Comparison of ENCODE assay signal across 22 cellular contexts in genomic region chr3:177147790-177148189, GRCh38. TPM values are rescaled to one million over a fixed set of nuclear protein-coding genes. Genes with fewer than 3 reads are reported as not detected.
DNase-seq lines count a peak whose midpoint lies in the region; FAIRE-seq and TF ChIP-seq lines count a peak whose summit lies in the region.
"Had no signal": no experiment of that assay in that cellular context is flagged by ENCODE, and none has a peak within 500 bp of the region (broad histone marks: within the 10 kb centered on the region; RNA-seq: fewer than 3 reads in every experiment).

No MANE protein-coding gene starts in this region.

- H3K4me2 ChIP-seq in OCI-LY7 (ENCODE audit: low read length) = peak overlapping the region; percentile 29
- H3K4me2 ChIP-seq in trophoblast cell (ENCODE audit: low read length) = no peak overlapping the region

- H3K9ac ChIP-seq in trophoblast cell (ENCODE audit: low read length) = no peak overlapping the region
- H3K9ac ChIP-seq in kidney (ENCODE audit: low read length in 2 of 2) = no peak overlapping the region

- H3K79me2 ChIP-seq in OCI-LY7 (ENCODE audit: insufficient read depth, low read depth, low read length) (peaks cover 100% of the 10 kb centered on the region), trophoblast cell (ENCODE audit: control insufficient read depth, insufficient read depth, low read length, poor library complexity) (peaks cover 10% of the 10 kb centered on the region)

- H3K27me3 Mint-ChIP-seq in activated CD4-positive, alpha-beta T cell treated with anti-CD3 and anti-CD28 coated beads, Interleukin-2, amount 10 ng/mL, durations not matched to agents 24 days and 14 days = no peaks in the 10 kb centered on the region
- no peaks in the 10 kb centered on the region for H3K27me3 Mint-ChIP-seq in chondrocyte (ENCODE audit: low read depth)
- H3K27me3 Mint-ChIP-seq: brain, type B pancreatic cell had no signal

- CTCF ChIA-PET in OCI-LY7 (lab: Charles Lee; ENCODE audit: unreplicated experiment) = no interaction called here

- WGBS in trophoblast cell (ENCODE audit: extremely low coverage, insufficient coverage, insufficient read length) = no CpG with 5 or more reads among the region's 1 CpG

- H3K27ac ChIP-seq in OCI-LY7 (ENCODE audit: low read depth, low read length, poor library complexity, severe bottlenecking) (peak overlapping the region; percentile 19), trophoblast cell (ENCODE audit: low read depth, low read length) (no peak overlapping the region), kidney (ENCODE audit: low read depth in 2 of 2, low read length in 2 of 2) (no peak overlapping the region)
- H3K27ac ChIP-seq: left ventricle myocardium inferior had no signal

- H3K79me1 ChIP-seq in trophoblast cell (ENCODE audit: low read length) = no peaks in the 10 kb centered on the region

- no peaks in the 10 kb centered on the region for H3K9me3 Mint-ChIP-seq in activated CD4-positive, alpha-beta T cell treated with anti-CD3 and anti-CD28 coated beads, Interleukin-2, amount 10 ng/mL, durations not matched to agents 24 days and 14 days
- H3K9me3 Mint-ChIP-seq in chondrocyte (ENCODE audit: low read depth) = no peaks in the 10 kb centered on the region
- H3K9me3 Mint-ChIP-seq: type B pancreatic cell had no signal

- no TSS peak for BruUV-seq in OCI-LY7 (replicated peaks; lab: Mats Ljungman, UMichigan)

- POLR2A ChIA-PET in OCI-LY7 (lab: Charles Lee) = interaction anchor here (0.6 to 1.4 kb wide), 11 partner anchors 8 to 277 kb away, joined by 3 to 5 read pairs (median 4); no protein-coding TSS in a partner anchor

- H3K14ac ChIP-seq in trophoblast cell (ENCODE audit: low read length) = no peak overlapping the region

- no peak overlapping the region for H4K91ac ChIP-seq in trophoblast cell (ENCODE audit: low read depth, low read length)

- H3K4me1 Mint-ChIP-seq in activated CD4-positive, alpha-beta T cell treated with anti-CD3 and anti-CD28 coated beads, Interleukin-2, amount 10 ng/mL, durations not matched to agents 24 days and 14 days = peaks cover 64% of the 10 kb centered on the region
- H3K4me1 Mint-ChIP-seq in chondrocyte (ENCODE audit: low read depth) = peaks cover 87% of the 10 kb centered on the region

- H3K36me3 ChIP-seq in OCI-LY7 (ENCODE audit: insufficient read depth, low read length) (peaks cover 19% of the 10 kb centered on the region), trophoblast cell (ENCODE audit: control insufficient read depth in 1 of 2, insufficient read depth in 2 of 2, low read length in 2 of 2) (no peaks in the 10 kb centered on the region), kidney (ENCODE audit: control insufficient read depth in 1 of 2, insufficient read depth in 2 of 2, low read length in 2 of 2) (no peaks in the 10 kb centered on the region)
- H3K36me3 ChIP-seq: HAP-1, left ventricle myocardium inferior, spleen had no signal

- no peaks in the 10 kb centered on the region for H3K9me2 ChIP-seq in OCI-LY7 (ENCODE audit: insufficient read depth, low read length)

- no peak overlapping the region for H4K8ac ChIP-seq in trophoblast cell (ENCODE audit: low read depth, low read length)

- TF ChIP-seq CTCF in OCI-LY7 (conservative IDR thresholded peaks at IDR 0.05; ENCODE audit: low read length) (no peak), chondrocyte (IDR thresholded peaks at IDR 0.05) (no peak), kidney (IDR thresholded peaks at IDR 0.05; ENCODE audit: borderline replicate concordance, extremely low read depth, insufficient read depth) (no peak)

- H3K4me3 ChIP-seq in OCI-LY7 (ENCODE audit: low read depth, low read length, poor library complexity, severe bottlenecking) (no peak overlapping the region), trophoblast cell (ENCODE audit: low read depth, low read length) (no peak overlapping the region), kidney (ENCODE audit: low read length in 2 of 2) (no peak overlapping the region)
- H3K4me3 ChIP-seq: HAP-1, left ventricle myocardium inferior, mucosa of descending colon, spleen had no signal

- intact Hi-C loops in activated CD4-positive, alpha-beta T cell treated with anti-CD3 and anti-CD28 coated beads, Interleukin-2, amount 10 ng/mL, durations not matched to agents 24 days and 14 days (cut with micrococcal nuclease) = loop anchor here (2.0 to 10.0 kb wide), 5 partner anchors 47 to 857 kb away; no protein-coding TSS in a partner anchor
- intact Hi-C loops in OCI-LY7 (cut with micrococcal nuclease; ENCODE audit: unreplicated experiment) (loop anchor here (5.0 kb wide), 1 partner anchor 45 kb away; no protein-coding TSS in a partner anchor), kidney (cut with DNase I) (no loop called here)

- peak overlapping the region; percentile 24 for H3K4ac ChIP-seq in trophoblast cell (ENCODE audit: low read depth, low read length)

- peaks cover 83% of the 10 kb centered on the region for H3K4me1 ChIP-seq in OCI-LY7 (ENCODE audit: insufficient read depth, low read length, poor library complexity, severe bottlenecking)
- peaks cover 0 to 2% of the 10 kb centered on the region in 2 experiments for H3K4me1 ChIP-seq in trophoblast cell (ENCODE audit: control insufficient read depth in 1 of 2, insufficient read depth in 2 of 2, low read length in 2 of 2)
- H3K4me1 ChIP-seq in kidney (ENCODE audit: control insufficient read depth in 1 of 2, insufficient read depth in 1 of 2, low read depth in 1 of 2, low read length in 2 of 2) = peaks cover 12 to 14% of the 10 kb centered on the region in 2 donors

- no peak overlapping the region for H3K23ac ChIP-seq in trophoblast cell (ENCODE audit: low read length)

- H3K9me3 ChIP-seq in OCI-LY7 (ENCODE audit: low read length) (no peaks in the 10 kb centered on the region), trophoblast cell (ENCODE audit: insufficient read depth, low read depth, low read length) (no peaks in the 10 kb centered on the region), kidney (ENCODE audit: control insufficient read depth in 1 of 2, low read length in 2 of 2) (no peaks in the 10 kb centered on the region)
- H3K9me3 ChIP-seq: HAP-1, left ventricle myocardium inferior, mucosa of descending colon, spleen had no signal

- H2AFZ ChIP-seq in OCI-LY7 (ENCODE audit: low read length) (no peak overlapping the region), trophoblast cell (ENCODE audit: insufficient read depth, low read length, poor library complexity) (no peak overlapping the region)

- H2BK5ac ChIP-seq in trophoblast cell (ENCODE audit: low read depth, low read length, poor library complexity) = no peak overlapping the region

- H3K4me3 Mint-ChIP-seq in activated CD4-positive, alpha-beta T cell treated with anti-CD3 and anti-CD28 coated beads, Interleukin-2, amount 10 ng/mL, durations not matched to agents 24 days and 14 days = no peak overlapping the region
- H3K4me3 Mint-ChIP-seq in chondrocyte (ENCODE audit: unreplicated experiment) = no peak overlapping the region
- H3K4me3 Mint-ChIP-seq: brain, type B pancreatic cell had no signal

- no peak overlapping the region for H3K18ac ChIP-seq in trophoblast cell (ENCODE audit: low read length)

- H4K20me1 ChIP-seq in OCI-LY7 (ENCODE audit: insufficient read depth, low read length) = peaks cover 46% of the 10 kb centered on the region

- H3K27me3 ChIP-seq in trophoblast cell (ENCODE audit: insufficient read depth, low read length) = no peaks in the 10 kb centered on the region
- H3K27me3 ChIP-seq: spleen had no signal

- H2AK5ac ChIP-seq in trophoblast cell (ENCODE audit: low read length) = no peak overlapping the region

- no peak for FAIRE-seq in kidney (lab: Jason Lieb, UNC)
- FAIRE-seq: A204.1 had no signal

- no peak overlapping the region for H2BK120ac ChIP-seq in trophoblast cell (ENCODE audit: insufficient read depth, low read length, poor library complexity)

- DNase-seq in activated CD4-positive, alpha-beta T cell treated with anti-CD3 and anti-CD28 coated beads, Interleukin-2, amount 10 ng/mL, durations not matched to agents 24 days and 14 days = no peak
- DNase-seq in activated CD4-positive, alpha-beta T cell treated with anti-CD3 and anti-CD28 coated beads for 48 hours = no peak
- DNase-seq in OCI-LY7 (ENCODE audit: low spot score) = no peak
- no peak for DNase-seq in chondrocyte (ENCODE audit: low spot score)
- DNase-seq in trophoblast cell = no peak
- no peak for DNase-seq in foreskin melanocyte
- DNase-seq in kidney = no peak
- DNase-seq in activated CD4-positive, alpha-beta T cell treated with anti-CD3 and anti-CD28 coated beads for 4 hours = no peak
- DNase-seq: head of caudate nucleus; Karpas-422; left ventricle myocardium inferior; mucosa of descending colon; NCI-H1930; NCI-H226; NCI-H774; SHP77; spleen; stimulated activated CD4-positive, alpha-beta T cell treated with anti-CD3 and anti-CD28 coated beads, Interleukin-4, amount 100 ng/mL, for 24 hours had no signal

- no peak overlapping the region for H4K12ac ChIP-seq in trophoblast cell (ENCODE audit: low read depth, low read length)

- H3K36me3 Mint-ChIP-seq in activated CD4-positive, alpha-beta T cell treated with anti-CD3 and anti-CD28 coated beads, Interleukin-2, amount 10 ng/mL, durations not matched to agents 24 days and 14 days (ENCODE audit: low read depth) = peaks cover 14% of the 10 kb centered on the region
- H3K36me3 Mint-ChIP-seq in chondrocyte (ENCODE audit: low read depth) = peaks cover 1% of the 10 kb centered on the region

- H3K27ac Mint-ChIP-seq in activated CD4-positive, alpha-beta T cell treated with anti-CD3 and anti-CD28 coated beads, Interleukin-2, amount 10 ng/mL, durations not matched to agents 24 days and 14 days = peak overlapping the region; percentile 36
- H3K27ac Mint-ChIP-seq in chondrocyte (ENCODE audit: unreplicated experiment) = peak overlapping the region; percentile 58
- H3K27ac Mint-ChIP-seq: type B pancreatic cell had no signal

- no peak overlapping the region for H2BK12ac ChIP-seq in trophoblast cell (ENCODE audit: low read length)

RNA-seq across cellular contexts. Expression of gene TBL1XR1, which starts 49.5 kb away (rescaled TPM):
- total RNA-seq in activated CD4-positive, alpha-beta T cell treated with anti-CD3 and anti-CD28 coated beads, Interleukin-2, amount 10 ng/mL, durations not matched to agents 24 days and 14 days = 160 and 178 TPM in 2 replicates
- total RNA-seq in OCI-LY7 (2014; rRNA removed; shearing (Covaris generic)) = 103 and 121 TPM in 2 replicates
- total RNA-seq in OCI-LY7 (2022) (158 and 162 TPM in 2 replicates), chondrocyte (225 to 372 TPM (median 357 TPM) in 3 replicates), kidney (205 TPM)
- 50.0 and 57.9 TPM in 2 replicates for polyA plus RNA-seq in trophoblast cell (2013)
- polyA plus RNA-seq in kidney (ENCODE audit: insufficient read depth, low read depth, low replicate concordance) = 31.3 TPM
